ENCODE assay signal across 14 cellular contexts in genomic region chr16:3718628-3719027, GRCh38. TPM values are rescaled to one million over a fixed set of nuclear protein-coding genes. Genes with fewer than 3 reads are reported as not detected.
DNase-seq lines count a peak whose midpoint lies in the region; ATAC-seq and TF ChIP-seq lines count a peak whose summit lies in the region.
"Had no signal": no experiment of that assay in that cellular context is flagged by ENCODE, and none has a peak within 500 bp of the region (broad histone marks: within the 10 kb centered on the region; RNA-seq: fewer than 3 reads in every experiment).

No MANE protein-coding gene starts in this region.

- no peak overlapping the region for H2AFZ ChIP-seq in neuronal stem cell (ENCODE audit: low read length)

- intact Hi-C loops in activated naive CD4-positive, alpha-beta T cell treated with anti-CD3 and anti-CD28 coated beads for 36 hours (cut with micrococcal nuclease): loop anchor here (5.0 kb wide), 2 partner anchors 106 to 534 kb away; partner anchors contain the start of gene SLX4

- H3K4me3 ChIP-seq in neuronal stem cell (ENCODE audit: low read length in 2 of 2): no peak overlapping the region

- H3K23ac ChIP-seq in neuronal stem cell (ENCODE audit: low read depth, low read length, poor library complexity): no peak overlapping the region

- no peak overlapping the region for H4K8ac ChIP-seq in neuronal stem cell (ENCODE audit: low read depth, low read length)

- H3K4me1 ChIP-seq in neuronal stem cell (ENCODE audit: control insufficient read depth in 2 of 2, insufficient read depth in 1 of 2, low read depth in 1 of 2, low read length in 2 of 2): peaks cover 1 to 4% of the 10 kb centered on the region in 2 donors
- H3K4me1 ChIP-seq: upper lobe of right lung had no signal

- H3K27me3 ChIP-seq in neuronal stem cell (ENCODE audit: control insufficient read depth in 3 of 3, insufficient read depth in 3 of 3, low read depth in 1 of 3, low read length in 3 of 3): no peaks in the 10 kb centered on the region
- H3K27me3 ChIP-seq: Peyer's patch, right lobe of liver, upper lobe of right lung had no signal

- H3K9me3 Mint-ChIP-seq in activated naive CD4-positive, alpha-beta T cell treated with anti-CD3 and anti-CD28 coated beads for 36 hours: no peaks in the 10 kb centered on the region
- no peaks in the 10 kb centered on the region for H3K9me3 Mint-ChIP-seq in effector memory CD8-positive, alpha-beta T cell
- no peaks in the 10 kb centered on the region for H3K9me3 Mint-ChIP-seq in stimulated activated effector memory CD8-positive, alpha-beta T cell treated with anti-CD3 and anti-CD28 coated beads, Interleukin-12 subunit alpha, Interleukin-12 subunit beta, amount 100 ng/mL, for 72 hours

- H3K27ac Mint-ChIP-seq in activated naive CD4-positive, alpha-beta T cell treated with anti-CD3 and anti-CD28 coated beads for 36 hours: no peak overlapping the region
- peak overlapping the region; percentile 75 to 82 for H3K27ac Mint-ChIP-seq in effector memory CD8-positive, alpha-beta T cell
- no peak overlapping the region for H3K27ac Mint-ChIP-seq in stimulated activated effector memory CD8-positive, alpha-beta T cell treated with anti-CD3 and anti-CD28 coated beads, Interleukin-12 subunit alpha, Interleukin-12 subunit beta, amount 100 ng/mL, for 72 hours

- no peak overlapping the region for H3K4me2 ChIP-seq in neuronal stem cell (ENCODE audit: insufficient read depth, low read length, poor library complexity, severe bottlenecking)

- no CpG with 5 or more reads among the region's 10 CpGs for WGBS in neuronal stem cell (ENCODE audit: extremely low coverage in 2 of 2, insufficient read length in 2 of 2, insufficient replicate concordance in 1 of 2), 2 donors

- H3K4me3 Mint-ChIP-seq in activated naive CD4-positive, alpha-beta T cell treated with anti-CD3 and anti-CD28 coated beads for 36 hours: peak overlapping the region; percentile 91
- H3K4me3 Mint-ChIP-seq in effector memory CD8-positive, alpha-beta T cell: peak overlapping the region in 1 of 2 donors; percentile 86
- H3K4me3 Mint-ChIP-seq in stimulated activated effector memory CD8-positive, alpha-beta T cell treated with anti-CD3 and anti-CD28 coated beads, Interleukin-12 subunit alpha, Interleukin-12 subunit beta, amount 100 ng/mL, for 72 hours: peak overlapping the region; percentile 82

- H3K27me3 Mint-ChIP-seq in activated naive CD4-positive, alpha-beta T cell treated with anti-CD3 and anti-CD28 coated beads for 36 hours (ENCODE audit: low read depth): no peaks in the 10 kb centered on the region
- H3K27me3 Mint-ChIP-seq in effector memory CD8-positive, alpha-beta T cell: no peaks in the 10 kb centered on the region

- H3K27ac ChIP-seq in neuronal stem cell (replicated peaks; ENCODE audit: low read length): no peak overlapping the region

- H3K9ac ChIP-seq in neuronal stem cell (ENCODE audit: low read depth, low read length, poor library complexity): no peak overlapping the region

- peaks cover 19% of the 10 kb centered on the region for H3K36me3 Mint-ChIP-seq in activated naive CD4-positive, alpha-beta T cell treated with anti-CD3 and anti-CD28 coated beads for 36 hours (ENCODE audit: low read depth)
- peaks cover 11% of the 10 kb centered on the region for H3K36me3 Mint-ChIP-seq in effector memory CD8-positive, alpha-beta T cell (ENCODE audit: insufficient read depth)
- peaks cover 25% of the 10 kb centered on the region for H3K36me3 Mint-ChIP-seq in stimulated activated effector memory CD8-positive, alpha-beta T cell treated with anti-CD3 and anti-CD28 coated beads, Interleukin-12 subunit alpha, Interleukin-12 subunit beta, amount 100 ng/mL, for 72 hours

- H3K79me1 ChIP-seq in neuronal stem cell (ENCODE audit: low read depth, low read length): peaks cover 9% of the 10 kb centered on the region

- H2BK120ac ChIP-seq in neuronal stem cell (ENCODE audit: low read depth, low read length): no peak overlapping the region

- no peak overlapping the region for H3K14ac ChIP-seq in neuronal stem cell (ENCODE audit: low read length)

- no peak overlapping the region for H2BK12ac ChIP-seq in neuronal stem cell (ENCODE audit: low read length)

- TF ChIP-seq POLR2A in Raji (IDR thresholded peaks at IDR 0.05; ENCODE audit: insufficient read depth, low read depth, low read length): 0 out of 2 replicates have a peak, but pooled peaks have one; percentile 0

- H2AK5ac ChIP-seq in neuronal stem cell (ENCODE audit: low read depth, low read length): no peak overlapping the region

- CTCF ChIA-PET in activated naive CD4-positive, alpha-beta T cell treated with anti-CD3 and anti-CD28 coated beads for 36 hours (lab: Charles Lee): interaction anchor here (0.7 kb wide), 1 partner anchor 685 kb away, joined by 3 read pairs; no protein-coding TSS in a partner anchor

- H2BK15ac ChIP-seq in neuronal stem cell (ENCODE audit: low read length): no peak overlapping the region

- no peak overlapping the region for H3K18ac ChIP-seq in neuronal stem cell (ENCODE audit: low read length)

- H2BK5ac ChIP-seq in neuronal stem cell (ENCODE audit: low read length): no peak overlapping the region

- no peak for DNase-seq in activated naive CD4-positive, alpha-beta T cell treated with anti-CD3 and anti-CD28 coated beads for 36 hours
- DNase-seq in activated naive CD4-positive, alpha-beta T cell treated with anti-CD3 and anti-CD28 coated beads, Interleukin-2, amount 50 U/mL, for 16 hours: no peak
- DNase-seq in effector memory CD8-positive, alpha-beta T cell: no peak
- no peak for DNase-seq in stimulated activated effector memory CD8-positive, alpha-beta T cell treated with anti-CD3 and anti-CD28 coated beads, Interleukin-12 subunit alpha, Interleukin-12 subunit beta, amount 100 ng/mL, for 72 hours (ENCODE audit: low spot score in 2 of 2)
- DNase-seq in neuronal stem cell (ENCODE audit: low spot score) (no peak), NCI-H510A treated with DMSO at 0.1 percent for 48 hours (lab: John Stamatoyannopoulos, UW) (no peak), LoVo (ENCODE audit: low spot score) (no peak)
- DNase-seq: left cardiac atrium; NCI-H2029; Peyer's patch; stimulated activated CD4-positive, alpha-beta T cell treated with anti-CD3 and anti-CD28 coated beads, Interleukin-4, amount 100 ng/mL, for 1 hour; upper lobe of right lung had no signal

- peaks cover 32% of the 10 kb centered on the region for H3K4me1 Mint-ChIP-seq in activated naive CD4-positive, alpha-beta T cell treated with anti-CD3 and anti-CD28 coated beads for 36 hours (ENCODE audit: low read depth)
- H3K4me1 Mint-ChIP-seq in effector memory CD8-positive, alpha-beta T cell (ENCODE audit: low read depth in 2 of 2): peaks cover 17 to 18% of the 10 kb centered on the region in 2 donors
- H3K4me1 Mint-ChIP-seq in stimulated activated effector memory CD8-positive, alpha-beta T cell treated with anti-CD3 and anti-CD28 coated beads, Interleukin-12 subunit alpha, Interleukin-12 subunit beta, amount 100 ng/mL, for 72 hours: peaks cover 37% of the 10 kb centered on the region

- no peaks in the 10 kb centered on the region for H3K9me3 ChIP-seq in neuronal stem cell (replicated peaks in 1 of 2; ENCODE audit: control insufficient read depth in 2 of 2, insufficient read depth in 1 of 2, low read depth in 1 of 2, low read length in 2 of 2)
- H3K9me3 ChIP-seq: Peyer's patch, right lobe of liver, upper lobe of right lung had no signal

- peaks cover 3 to 17% of the 10 kb centered on the region in 2 donors for H3K36me3 ChIP-seq in neuronal stem cell (replicated peaks in 1 of 2; ENCODE audit: control insufficient read depth in 2 of 2, insufficient read depth in 2 of 2, low read length in 2 of 2)
- H3K36me3 ChIP-seq: Peyer's patch, right lobe of liver, upper lobe of right lung had no signal

- no peak overlapping the region for H3K4ac ChIP-seq in neuronal stem cell (ENCODE audit: low read length)

- H4K91ac ChIP-seq in neuronal stem cell (ENCODE audit: low read depth, low read length, poor library complexity): no peak overlapping the region

- no peak for ATAC-seq in effector memory CD8-positive, alpha-beta T cell (replicated peaks)
- ATAC-seq in stimulated activated effector memory CD8-positive, alpha-beta T cell treated with anti-CD3 and anti-CD28 coated beads, Interleukin-12 subunit alpha, Interleukin-12 subunit beta, amount 100 ng/mL, for 72 hours: no peak
- ATAC-seq: right lobe of liver, upper lobe of right lung had no signal

RNA-seq across cellular contexts. Expression of gene TRAP1, which starts 1.3 kb away (rescaled TPM):
- 100 to 1,000 TPM; 384 to 396 TPM for total RNA-seq in activated naive CD4-positive, alpha-beta T cell treated with anti-CD3 and anti-CD28 coated beads for 36 hours
- 156 TPM for polyA plus RNA-seq in neuronal stem cell (2013, experiment 1 of 2)
- 144 TPM for polyA plus RNA-seq in neuronal stem cell (2013, experiment 2 of 2)

Comparison
In these comparisons a context has a peak if more than half of its experiments do, and no peak if none do; other contexts are left out.
1. H3K27ac Mint-ChIP-seq: peak in effector memory CD8-positive, alpha-beta T cell (2 of 2); none in activated naive CD4-positive, alpha-beta T cell treated with anti-CD3 and anti-CD28 coated beads for 36 hours (single experiment) and stimulated activated effector memory CD8-positive, alpha-beta T cell treated with anti-CD3 and anti-CD28 coated beads, Interleukin-12 subunit alpha, Interleukin-12 subunit beta, amount 100 ng/mL, for 72 hours (single experiment).